9 cellular contexts compared by ENCODE assay signal in the genomic region with DNA sequence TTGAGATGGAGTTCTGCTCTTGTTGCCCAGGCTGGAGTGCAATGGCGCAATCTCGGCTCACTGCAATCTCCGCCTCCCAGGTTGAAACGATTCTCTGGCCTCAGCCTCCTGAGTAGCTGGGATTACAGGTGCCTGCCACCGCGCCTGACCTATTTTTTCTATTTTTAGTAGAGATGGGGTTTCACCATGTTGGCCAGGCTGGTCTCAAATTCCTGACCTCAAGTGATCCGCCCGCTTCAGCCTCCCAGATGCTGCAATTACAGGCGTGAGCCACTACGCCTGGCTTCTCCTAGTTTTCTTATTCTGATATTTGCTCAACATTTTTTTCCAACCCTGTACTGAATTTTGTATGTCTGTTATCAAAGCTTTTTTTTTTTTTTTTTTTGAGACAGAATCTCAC. TPM values are rescaled to one million over a fixed set of nuclear protein-coding genes. Genes with fewer than 3 reads are reported as not detected.
A peak's percentile ranks its signal among the peaks of the same experiment; 100 is the strongest.
DNase-seq lines count a peak whose midpoint lies in the region; ATAC-seq, FAIRE-seq and TF ChIP-seq lines count a peak whose summit lies in the region.
"Not testable (repeated sequence)": the region's sequence is repeated elsewhere in the genome, so short reads cannot be mapped to it uniquely, and the experiment has no call there.
"Had no signal": no experiment of that assay in that cellular context is flagged by ENCODE, and none has a peak within 500 bp of the region (broad histone marks: within the 10 kb centered on the region; RNA-seq: fewer than 3 reads in every experiment).

No MANE protein-coding gene starts in this region.

- TF ChIP-seq EP300 in A549 (IDR thresholded peaks at IDR 0.05); K562 (IDR thresholded peaks at IDR 0.05; ENCODE audit: low read length): not testable (repeated sequence)

- H4K91ac ChIP-seq in trophoblast cell (ENCODE audit: low read depth, low read length), result not testable (repeated sequence)

- H3K4me3 ChIP-seq in A549; GM23338; K562; trophoblast cell (ENCODE audit: low read depth, low read length); skeletal muscle tissue (ENCODE audit: low read length in 3 of 3): not testable (repeated sequence)

- not testable (repeated sequence) for H3K27me3 Mint-ChIP-seq in GM23338 (ENCODE audit: insufficient read depth, low read depth, poor library complexity)

- 0 out of 3 replicates have a peak overlapping the region, but pooled peaks have one; percentile 15 for H3K4me2 ChIP-seq in A549
- H3K4me2 ChIP-seq in GM23338; K562 (ENCODE audit: insufficient read depth, low read length); trophoblast cell (ENCODE audit: low read length): not testable (repeated sequence)

- not testable (repeated sequence) for H3K18ac ChIP-seq in trophoblast cell (ENCODE audit: low read length)

- in situ Hi-C loops in K562 (cut with MboI), result not testable (repeated sequence)

- H2BK5ac ChIP-seq in trophoblast cell (ENCODE audit: low read depth, low read length, poor library complexity), result not testable (repeated sequence)

- not testable (repeated sequence) for H4K12ac ChIP-seq in trophoblast cell (ENCODE audit: low read depth, low read length)

- not testable (repeated sequence) for H4K20me1 ChIP-seq in GM23338 (replicated peaks; ENCODE audit: insufficient read depth); K562 (replicated peaks; ENCODE audit: control insufficient read depth, insufficient read depth, low read length)

- not testable (repeated sequence) for H3K14ac ChIP-seq in trophoblast cell (ENCODE audit: low read length)

- H3K4me3 Mint-ChIP-seq in GM23338, result not testable (repeated sequence)

- not testable (repeated sequence) for ATAC-seq in A549, GM23338, K562

- not testable (repeated sequence) for H3F3A ChIP-seq in GM23338 (replicated peaks; ENCODE audit: low read depth)

- not testable (repeated sequence) for H3K4ac ChIP-seq in trophoblast cell (ENCODE audit: low read depth, low read length)

- not testable (repeated sequence) for H2BK120ac ChIP-seq in trophoblast cell (ENCODE audit: insufficient read depth, low read length, poor library complexity)

- not testable (repeated sequence) for H3K79me1 ChIP-seq in trophoblast cell (ENCODE audit: low read length)

- TF ChIP-seq CTCF in A549 (IDR thresholded peaks at IDR 0.05); GM23338 (conservative IDR thresholded peaks at IDR 0.05; ENCODE audit: low read depth in 2 of 2); RWPE1 (conservative IDR thresholded peaks at IDR 0.05; ENCODE audit: low read depth); K562 (IDR thresholded peaks at IDR 0.05 in 2 of 3, conservative IDR thresholded peaks at IDR 0.05 in 1 of 3; ENCODE audit: insufficient read depth in 2 of 3, low read depth in 1 of 3, low read length in 3 of 3): not testable (repeated sequence)

- H3K9ac ChIP-seq in K562 (ENCODE audit: insufficient read depth in 1 of 2, low read depth in 2 of 2, low read length in 2 of 2); trophoblast cell (ENCODE audit: low read length); skeletal muscle tissue (ENCODE audit: low read depth in 1 of 3, low read length in 3 of 3): not testable (repeated sequence)

- not testable (repeated sequence) for H2AK5ac ChIP-seq in trophoblast cell (ENCODE audit: low read length)

- H3K9me3 Mint-ChIP-seq in GM23338, result not testable (repeated sequence)

- H2AFZ ChIP-seq in GM23338; K562 (ENCODE audit: low read depth, low read length); trophoblast cell (ENCODE audit: insufficient read depth, low read length, poor library complexity): not testable (repeated sequence)

- H3K36me3 Mint-ChIP-seq in GM23338 (ENCODE audit: low read depth), result not testable (repeated sequence)

- not testable (repeated sequence) for H4K8ac ChIP-seq in trophoblast cell (ENCODE audit: low read depth, low read length)

- FAIRE-seq in A549 (lab: Jason Lieb, UNC); K562 (lab: Jason Lieb, UNC): not testable (repeated sequence)

- not testable (repeated sequence) for H2BK12ac ChIP-seq in trophoblast cell (ENCODE audit: low read length)

- intact Hi-C loops in K562 (cut with micrococcal nuclease), result not testable (repeated sequence)

- not testable (repeated sequence) for H3K79me2 ChIP-seq in GM23338 (replicated peaks; ENCODE audit: insufficient read depth); trophoblast cell (ENCODE audit: control insufficient read depth, insufficient read depth, low read length, poor library complexity)
- H3K79me2 ChIP-seq in K562 (ENCODE audit: control insufficient read depth, insufficient read depth, low read length), result peaks cover 15% of the 10 kb centered on the region

- not testable (repeated sequence) for H3K9me2 ChIP-seq in GM23338 (ENCODE audit: insufficient read depth)

- CTCF ChIA-PET in A549 (lab: Yijun Ruan, JAX), result interaction anchor here (0.6 to 1.3 kb wide), 2 partner anchors 229 to 253 kb away, joined by 3 to 6 read pairs; no protein-coding TSS in a partner anchor
- CTCF ChIA-PET in RWPE1 (lab: Yijun Ruan, JAX); K562 (lab: Yijun Ruan, JAX; ENCODE audit: low intra/inter-chr PET ratio): not testable (repeated sequence)

- H3K27ac Mint-ChIP-seq in GM23338, result not testable (repeated sequence)

- not testable (repeated sequence) for DNase-seq in A549 (ENCODE audit: low read depth in 1 of 2, low spot score in 1 of 2); RWPE1 (ENCODE audit: low spot score); K562 (ENCODE audit: extremely low read depth in 1 of 4, low spot score in 3 of 4)
- DNase-seq in GM23338 (ENCODE audit: low spot score) (peak; percentile 11), NCI-H2171 treated with DMSO at 0.1 percent for 48 hours (lab: John Stamatoyannopoulos, UW) (peak; percentile 31), left kidney (ENCODE audit: low read depth, low spot score) (peak; percentile 32), trophoblast cell (peak; percentile 57 to 66)

- H3K27ac ChIP-seq in A549 (peak overlapping the region in 1 of 2 experiments; percentile 77; a peak in 3 of 6 replicates), RWPE1 (peak overlapping the region; percentile 20; the same call in 1 of the 2 replicates), skeletal muscle tissue (ENCODE audit: low read depth, low read length) (peak overlapping the region; percentile 73)
- H3K27ac ChIP-seq in GM23338 (ENCODE audit: low read depth); K562 (ENCODE audit: extremely low read depth, low read depth, low read length); trophoblast cell (ENCODE audit: low read depth, low read length): not testable (repeated sequence)

- H3K9me1 ChIP-seq in K562 (ENCODE audit: control insufficient read depth, insufficient read depth, low read length), result not testable (repeated sequence)

- not testable (repeated sequence) for H3K9me3 ChIP-seq in A549; K562 (replicated peaks; ENCODE audit: control insufficient read depth, insufficient read depth, low read depth, low read length); trophoblast cell (ENCODE audit: insufficient read depth, low read depth, low read length); skeletal muscle tissue (ENCODE audit: control insufficient read depth in 3 of 3, low read length in 3 of 3)

- POLR2A ChIA-PET in A549 (lab: Yijun Ruan, JAX), result interaction anchor here (0.6 kb wide), 1 partner anchor 11 kb away, joined by 12 read pairs; no protein-coding TSS in a partner anchor
- POLR2A ChIA-PET in RWPE1 (lab: Yijun Ruan, JAX; ENCODE audit: low non-redundant PET), result not testable (repeated sequence)
- POLR2A ChIA-PET in K562 (lab: Yijun Ruan, JAX), result interaction anchor here (1.0 kb wide), 1 partner anchor 14 kb away, joined by 3 read pairs; no protein-coding TSS in a partner anchor

- not testable (repeated sequence) for BruUV-seq in K562 (replicated peaks; lab: Mats Ljungman, UMichigan)

- H3K27me3 ChIP-seq in GM23338 (ENCODE audit: insufficient read depth); K562 (ENCODE audit: control insufficient read depth in 2 of 2, insufficient read depth in 2 of 2, low read length in 2 of 2); trophoblast cell (ENCODE audit: insufficient read depth, low read length); skeletal muscle tissue (ENCODE audit: control insufficient read depth in 3 of 3, insufficient read depth in 3 of 3, low read length in 3 of 3): not testable (repeated sequence)

- not testable (repeated sequence) for TF ChIP-seq RAD21 in A549 (conservative IDR thresholded peaks at IDR 0.05 in 1 of 2, IDR thresholded peaks at IDR 0.05 in 1 of 2); K562 (CRISPR knock-in tag; conservative IDR thresholded peaks at IDR 0.05 in 1 of 2, IDR thresholded peaks at IDR 0.05 in 1 of 2)

- H3K4me1 ChIP-seq in A549, result peaks cover 12% of the 10 kb centered on the region; the same call in 2 of the 3 replicates
- H3K4me1 ChIP-seq in GM23338 (ENCODE audit: insufficient read depth), result peaks cover 11% of the 10 kb centered on the region; the same call in 1 of the 2 replicates
- peaks cover 9 to 16% of the 10 kb centered on the region in 2 experiments; a peak in 4 of 5 replicates for H3K4me1 ChIP-seq in K562 (replicated peaks in 1 of 2; ENCODE audit: control insufficient read depth in 2 of 2, insufficient read depth in 2 of 2, low read length in 2 of 2)
- not testable (repeated sequence) for H3K4me1 ChIP-seq in trophoblast cell (ENCODE audit: control insufficient read depth in 1 of 2, insufficient read depth in 2 of 2, low read length in 2 of 2)
- H3K4me1 ChIP-seq in skeletal muscle tissue (ENCODE audit: control insufficient read depth in 3 of 3, insufficient read depth in 3 of 3, low read length in 3 of 3), result peaks cover 14 to 26% (median 20%) of the 10 kb centered on the region in 3 donors

- not testable (repeated sequence) for H3K36me3 ChIP-seq in GM23338 (ENCODE audit: insufficient read depth); trophoblast cell (ENCODE audit: control insufficient read depth in 1 of 2, insufficient read depth in 2 of 2, low read length in 2 of 2); skeletal muscle tissue (ENCODE audit: control insufficient read depth in 3 of 3, insufficient read depth in 3 of 3, low read length in 3 of 3)
- peaks cover 22% of the 10 kb centered on the region; the same call in 1 of the 3 replicates for H3K36me3 ChIP-seq in K562 (ENCODE audit: control insufficient read depth, insufficient read depth, low read length)

- not testable (repeated sequence) for H3K4me1 Mint-ChIP-seq in GM23338

- H3K23ac ChIP-seq in trophoblast cell (ENCODE audit: low read length), result not testable (repeated sequence)

- not testable (repeated sequence) for TF ChIP-seq POLR2A in A549 (IDR thresholded peaks at IDR 0.05; ENCODE audit: low read length); K562 (conservative IDR thresholded peaks at IDR 0.05)

- 88% methylated on average over 10 of the region's 10 CpGs for WGBS in A549 (ENCODE audit: missing lambda C conversion rate)
- WGBS in K562 (ENCODE audit: insufficient coverage, low coverage, missing lambda C conversion rate), result 80% methylated on average over 10 of the region's 10 CpGs
- WGBS in trophoblast cell (ENCODE audit: extremely low coverage, insufficient coverage, insufficient read length), result no CpG with 5 or more reads among the region's 10 CpGs

RNA-seq across cellular contexts. Expression of gene CHAF1B, which starts 2.5 kb away (rescaled TPM):
- polyA plus RNA-seq in A549 (2011; rRNA removed) (12.6 and 16.9 TPM in 2 replicates), A549 (2017; fragmentation: RNase III; extraction: RNeasy Plus Mini Kit Qiagen cat#74134 plus additional on column Dnase treatment) (12.9 to 13.3 TPM (median 13.3 TPM) in 3 replicates), GM23338 (2016; fragmentation: Nextera tagmentation; extraction: Ambion mirVana) (7.9 and 9.0 TPM in 2 replicates), K562 (2011; rRNA removed) (21.0 and 24.4 TPM in 2 replicates), K562 (2014; fragmentation: Illumina TruSeq; extraction: Trizol) (29.7 and 34.2 TPM in 2 replicates), K562 (2014; fragmentation: Nextera tagmentation; extraction: Ambion mirVana) (10 to 100 TPM in 1 of 2 experiments, 1 to 10 TPM in 1; 7.5 to 12.2 TPM), K562 (2014; rRNA removed) (19.4 and 23.4 TPM in 2 replicates)
- polyA plus RNA-seq in A549 (2012; cell fraction: cytosol; rRNA removed), result 11.7 and 13.4 TPM in 2 replicates
- polyA plus RNA-seq in A549 (2012; cell fraction: nucleus; rRNA removed), result 8.3 and 12.9 TPM in 2 replicates
- 8.6 TPM in 2 replicates for polyA minus RNA-seq in A549 (2011; rRNA and poly(A)+ RNA removed)
- 13.1 and 17.4 TPM in 2 replicates for total RNA-seq in GM23338 (2014; rRNA removed; shearing (Covaris generic))
- total RNA-seq in K562 (2011; cell fraction: chromatin; rRNA removed; ENCODE audit: low replicate concordance), result 28.3 and 29.4 TPM in 2 replicates
- 14.1 and 17.0 TPM in 2 replicates for total RNA-seq in K562 (2011; cell fraction: nucleolus; rRNA removed)
- 21.1 and 28.3 TPM in 2 replicates for total RNA-seq in K562 (2011; cell fraction: nucleoplasm; rRNA removed)
- total RNA-seq in K562 (2014; rRNA removed) (17.8 and 23.0 TPM in 2 replicates), K562 (2014; rRNA removed; fragmentation: Illumina TruSeq; extraction: Trizol) (24.0 and 28.3 TPM in 2 replicates), K562 (2015; rRNA removed; fragmentation: Illumina TruSeq; extraction: Trizol) (22.7 and 23.4 TPM in 2 replicates), K562 (2021) (32.3 and 36.8 TPM in 2 replicates), skeletal muscle tissue (2.1 TPM)
- 14.7 and 17.6 TPM in 2 replicates for polyA plus RNA-seq in K562 (2011; cell fraction: cytosol; rRNA removed)
- polyA plus RNA-seq in K562 (2011; cell fraction: nucleus; rRNA removed), result 14.3 and 15.2 TPM in 2 replicates
- polyA plus RNA-seq in K562 (2012), result 19.3 and 19.7 TPM in 2 replicates
- polyA minus RNA-seq in K562 (2011; rRNA and poly(A)+ RNA removed), result 19.1 and 20.2 TPM in 2 replicates
- 17.5 and 19.8 TPM in 2 replicates for polyA minus RNA-seq in K562 (2011; cell fraction: cytosol; rRNA and poly(A)+ RNA removed)
- polyA minus RNA-seq in K562 (2011; cell fraction: nucleus; rRNA and poly(A)+ RNA removed), result 7.4 and 10.0 TPM in 2 replicates
- 7.7 and 8.0 TPM in 2 replicates for polyA plus RNA-seq in trophoblast cell (2013)
- polyA plus RNA-seq: CD14-positive monocyte had no signal
